ENCODE assay signal across 11 cellular contexts in the genomic region with DNA sequence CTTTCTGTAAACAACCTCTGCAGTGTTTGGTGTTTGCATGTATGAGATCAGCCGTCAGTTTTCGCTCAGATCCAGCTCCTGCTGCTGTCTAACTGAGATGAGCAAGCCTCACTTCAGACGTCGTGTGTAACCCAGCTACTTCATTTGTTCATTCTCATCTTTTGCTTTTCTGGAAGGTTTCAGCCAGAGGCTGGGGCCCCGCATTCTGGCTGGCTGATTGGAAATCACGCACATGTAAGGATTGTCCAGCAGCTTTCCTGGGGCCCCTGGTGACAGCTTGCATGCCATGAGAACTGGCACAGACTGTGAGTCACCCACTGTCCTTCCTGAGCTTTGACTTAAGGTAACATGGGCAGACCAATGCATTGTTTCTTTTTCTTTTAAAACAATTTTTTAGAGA. TPM values are rescaled to one million over a fixed set of nuclear protein-coding genes. Genes with fewer than 3 reads are reported as not detected.
DNase-seq lines count a peak whose midpoint lies in the region; ATAC-seq and TF ChIP-seq lines count a peak whose summit lies in the region.
"Had no signal": no experiment of that assay in that cellular context is flagged by ENCODE, and none has a peak within 500 bp of the region (broad histone marks: within the 10 kb centered on the region; RNA-seq: fewer than 3 reads in every experiment).

No MANE protein-coding gene starts in this region.

- 60% methylated on average over 6 of the region's 6 CpGs for WGBS in esophagus muscularis mucosa

- intact Hi-C loops in activated CD4-positive, alpha-beta T cell treated with anti-CD3 and anti-CD28 coated beads for 36 hours (cut with DNase I, micrococcal nuclease): loop anchor here (1.0 to 10.0 kb wide), 10 partner anchors 12 to 423 kb away; no protein-coding TSS in a partner anchor
- intact Hi-C loops in activated CD4-positive, alpha-beta memory T cell treated with anti-CD3 and anti-CD28 coated beads for 36 hours (cut with micrococcal nuclease): loop anchor here (1.0 to 5.0 kb wide), 8 partner anchors 51 to 460 kb away; partner anchors contain the start of genes FAM210A and RNMT
- intact Hi-C loops in esophagus muscularis mucosa (cut with DNase I): no loop called here

- H3K4me3 ChIP-seq in esophagus muscularis mucosa: peak overlapping the region in 1 of 4 donors; percentile 2
- H3K4me3 ChIP-seq: testis had no signal

- peak; percentile 58 for DNase-seq in activated CD4-positive, alpha-beta T cell treated with anti-CD3 and anti-CD28 coated beads for 36 hours
- DNase-seq in activated CD4-positive, alpha-beta T cell treated with anti-CD3 and anti-CD28 coated beads, Interleukin-2, amount 50 U/mL, for 4 hours: no peak
- DNase-seq in activated CD4-positive, alpha-beta memory T cell treated with anti-CD3 and anti-CD28 coated beads for 36 hours: peak; percentile 55
- DNase-seq in esophagus muscularis mucosa (ENCODE audit: extremely low spot score) (no peak), DMS53 treated with DMSO at 0.1 percent for 48 hours (lab: John Stamatoyannopoulos, UW; ENCODE audit: unreplicated experiment) (no peak)
- DNase-seq in stimulated activated effector memory CD8-positive, alpha-beta T cell treated with anti-CD3 and anti-CD28 coated beads, Interleukin-12 subunit alpha, Interleukin-12 subunit beta, amount 100 ng/mL, for 72 hours (ENCODE audit: low spot score in 2 of 2): no peak
- DNase-seq: 8988T, NCI-H2081, testis had no signal

- TF ChIP-seq EP300 in esophagus muscularis mucosa (IDR thresholded peaks at IDR 0.05): no peak

- POLR2A ChIA-PET in activated CD4-positive, alpha-beta T cell treated with anti-CD3 and anti-CD28 coated beads for 36 hours (lab: Charles Lee): interaction anchor here (0.5 to 2.9 kb wide), 9 partner anchors 13 to 310 kb away, joined by 3 to 19 read pairs (median 3); no protein-coding TSS in a partner anchor
- POLR2A ChIA-PET in activated CD4-positive, alpha-beta memory T cell treated with anti-CD3 and anti-CD28 coated beads for 36 hours (lab: Charles Lee): interaction anchor here (1.3 to 4.1 kb wide), 4 partner anchors 10 to 300 kb away, joined by 3 to 42 read pairs (median 8); no protein-coding TSS in a partner anchor

- no peaks in the 10 kb centered on the region for H3K27me3 Mint-ChIP-seq in activated CD4-positive, alpha-beta T cell treated with anti-CD3 and anti-CD28 coated beads for 36 hours
- peaks cover 12% of the 10 kb centered on the region for H3K27me3 Mint-ChIP-seq in activated CD4-positive, alpha-beta memory T cell treated with anti-CD3 and anti-CD28 coated beads for 36 hours

- ATAC-seq in activated CD4-positive, alpha-beta T cell treated with anti-CD3 and anti-CD28 coated beads for 36 hours: peak; percentile 28
- ATAC-seq in stimulated activated effector memory CD8-positive, alpha-beta T cell treated with anti-CD3 and anti-CD28 coated beads, Interleukin-12 subunit alpha, Interleukin-12 subunit beta, amount 100 ng/mL, for 72 hours: peak; percentile 8
- ATAC-seq in HG03108 (IDR thresholded peaks at IDR 0.05; ENCODE audit: unreplicated experiment) (no peak), HG02571 (IDR thresholded peaks at IDR 0.05; ENCODE audit: unreplicated experiment) (no peak)

- no peak for TF ChIP-seq POLR2A in esophagus muscularis mucosa (IDR thresholded peaks at IDR 0.05; ENCODE audit: low read depth)

- H3K4me3 Mint-ChIP-seq in activated CD4-positive, alpha-beta T cell treated with anti-CD3 and anti-CD28 coated beads for 36 hours: peak overlapping the region; percentile 63
- peak overlapping the region; percentile 72 for H3K4me3 Mint-ChIP-seq in activated CD4-positive, alpha-beta memory T cell treated with anti-CD3 and anti-CD28 coated beads for 36 hours
- no peak overlapping the region for H3K4me3 Mint-ChIP-seq in stimulated activated effector memory CD8-positive, alpha-beta T cell treated with anti-CD3 and anti-CD28 coated beads, Interleukin-12 subunit alpha, Interleukin-12 subunit beta, amount 100 ng/mL, for 72 hours

- H3K27me3 ChIP-seq in esophagus muscularis mucosa: no peaks in the 10 kb centered on the region
- H3K27me3 ChIP-seq: testis had no signal

- TF ChIP-seq CTCF in esophagus muscularis mucosa (IDR thresholded peaks at IDR 0.05): no peak

- peak overlapping the region; percentile 71 to 85 (median 81) for H3K27ac ChIP-seq in esophagus muscularis mucosa (replicated peaks in 1 of 4)

- H3K27ac Mint-ChIP-seq in activated CD4-positive, alpha-beta T cell treated with anti-CD3 and anti-CD28 coated beads for 36 hours: peak overlapping the region; percentile 85
- H3K27ac Mint-ChIP-seq in activated CD4-positive, alpha-beta memory T cell treated with anti-CD3 and anti-CD28 coated beads for 36 hours: peak overlapping the region; percentile 92
- H3K27ac Mint-ChIP-seq in stimulated activated effector memory CD8-positive, alpha-beta T cell treated with anti-CD3 and anti-CD28 coated beads, Interleukin-12 subunit alpha, Interleukin-12 subunit beta, amount 100 ng/mL, for 72 hours: no peak overlapping the region

- no peaks in the 10 kb centered on the region for H3K9me3 Mint-ChIP-seq in activated CD4-positive, alpha-beta T cell treated with anti-CD3 and anti-CD28 coated beads for 36 hours (ENCODE audit: low read depth)
- H3K9me3 Mint-ChIP-seq in activated CD4-positive, alpha-beta memory T cell treated with anti-CD3 and anti-CD28 coated beads for 36 hours: no peaks in the 10 kb centered on the region
- no peaks in the 10 kb centered on the region for H3K9me3 Mint-ChIP-seq in stimulated activated effector memory CD8-positive, alpha-beta T cell treated with anti-CD3 and anti-CD28 coated beads, Interleukin-12 subunit alpha, Interleukin-12 subunit beta, amount 100 ng/mL, for 72 hours

- H3K9me3 ChIP-seq in esophagus muscularis mucosa: no peaks in the 10 kb centered on the region
- H3K9me3 ChIP-seq: testis had no signal

- no peaks in the 10 kb centered on the region for H3K36me3 ChIP-seq in esophagus muscularis mucosa

- H3K4me1 ChIP-seq in esophagus muscularis mucosa: peaks cover 94 to 100% (median 99%) of the 10 kb centered on the region in 4 donors

- peaks cover 3% of the 10 kb centered on the region for H3K36me3 Mint-ChIP-seq in activated CD4-positive, alpha-beta T cell treated with anti-CD3 and anti-CD28 coated beads for 36 hours (ENCODE audit: low read depth)
- H3K36me3 Mint-ChIP-seq in activated CD4-positive, alpha-beta memory T cell treated with anti-CD3 and anti-CD28 coated beads for 36 hours: peaks cover 1% of the 10 kb centered on the region
- no peaks in the 10 kb centered on the region for H3K36me3 Mint-ChIP-seq in stimulated activated effector memory CD8-positive, alpha-beta T cell treated with anti-CD3 and anti-CD28 coated beads, Interleukin-12 subunit alpha, Interleukin-12 subunit beta, amount 100 ng/mL, for 72 hours

- H3K4me1 Mint-ChIP-seq in activated CD4-positive, alpha-beta T cell treated with anti-CD3 and anti-CD28 coated beads for 36 hours: peaks cover 68% of the 10 kb centered on the region
- peaks cover 63% of the 10 kb centered on the region for H3K4me1 Mint-ChIP-seq in activated CD4-positive, alpha-beta memory T cell treated with anti-CD3 and anti-CD28 coated beads for 36 hours (ENCODE audit: low read depth)
- peaks cover 34% of the 10 kb centered on the region for H3K4me1 Mint-ChIP-seq in stimulated activated effector memory CD8-positive, alpha-beta T cell treated with anti-CD3 and anti-CD28 coated beads, Interleukin-12 subunit alpha, Interleukin-12 subunit beta, amount 100 ng/mL, for 72 hours

- CTCF ChIA-PET in activated CD4-positive, alpha-beta T cell treated with anti-CD3 and anti-CD28 coated beads for 36 hours (lab: Charles Lee): interaction anchor here (2.0 to 3.3 kb wide), 3 partner anchors 11 to 51 kb away, joined by 6 to 14 read pairs (median 6); no protein-coding TSS in a partner anchor
- CTCF ChIA-PET in activated CD4-positive, alpha-beta memory T cell treated with anti-CD3 and anti-CD28 coated beads for 36 hours (lab: Charles Lee): interaction anchor here (1.2 to 3.2 kb wide), 3 partner anchors 11 to 51 kb away, joined by 3 to 19 read pairs (median 8); no protein-coding TSS in a partner anchor

RNA-seq across cellular contexts. Expression of gene LDLRAD4, which starts 49.0 kb away (rescaled TPM):
- total RNA-seq in activated CD4-positive, alpha-beta T cell treated with anti-CD3 and anti-CD28 coated beads for 36 hours: 10 to 100 TPM; 29.3 to 32.2 TPM
- total RNA-seq in activated CD4-positive, alpha-beta memory T cell treated with anti-CD3 and anti-CD28 coated beads for 36 hours: 10 to 100 TPM; 28.4 to 30.1 TPM
- 10 to 100 TPM; 20.4 to 40.4 (median 35.3) TPM for total RNA-seq in esophagus muscularis mucosa

Comparison
In these comparisons a context has a peak if more than half of its experiments do, and no peak if none do; other contexts are left out.
1. DNase-seq: peak in activated CD4-positive, alpha-beta T cell treated with anti-CD3 and anti-CD28 coated beads for 36 hours (single experiment) and activated CD4-positive, alpha-beta memory T cell treated with anti-CD3 and anti-CD28 coated beads for 36 hours (single experiment); none in activated CD4-positive, alpha-beta T cell treated with anti-CD3 and anti-CD28 coated beads, Interleukin-2, amount 50 U/mL, for 4 hours (0 of 2), esophagus muscularis mucosa (single experiment), stimulated activated effector memory CD8-positive, alpha-beta T cell treated with anti-CD3 and anti-CD28 coated beads, Interleukin-12 subunit alpha, Interleukin-12 subunit beta, amount 100 ng/mL, for 72 hours (0 of 2) and DMS53 treated with DMSO at 0.1 percent for 48 hours (single experiment).
2. ATAC-seq: peak in activated CD4-positive, alpha-beta T cell treated with anti-CD3 and anti-CD28 coated beads for 36 hours (single experiment) and stimulated activated effector memory CD8-positive, alpha-beta T cell treated with anti-CD3 and anti-CD28 coated beads, Interleukin-12 subunit alpha, Interleukin-12 subunit beta, amount 100 ng/mL, for 72 hours (single experiment); none in HG03108 (single experiment) and HG02571 (single experiment).